In the genomic region with DNA sequence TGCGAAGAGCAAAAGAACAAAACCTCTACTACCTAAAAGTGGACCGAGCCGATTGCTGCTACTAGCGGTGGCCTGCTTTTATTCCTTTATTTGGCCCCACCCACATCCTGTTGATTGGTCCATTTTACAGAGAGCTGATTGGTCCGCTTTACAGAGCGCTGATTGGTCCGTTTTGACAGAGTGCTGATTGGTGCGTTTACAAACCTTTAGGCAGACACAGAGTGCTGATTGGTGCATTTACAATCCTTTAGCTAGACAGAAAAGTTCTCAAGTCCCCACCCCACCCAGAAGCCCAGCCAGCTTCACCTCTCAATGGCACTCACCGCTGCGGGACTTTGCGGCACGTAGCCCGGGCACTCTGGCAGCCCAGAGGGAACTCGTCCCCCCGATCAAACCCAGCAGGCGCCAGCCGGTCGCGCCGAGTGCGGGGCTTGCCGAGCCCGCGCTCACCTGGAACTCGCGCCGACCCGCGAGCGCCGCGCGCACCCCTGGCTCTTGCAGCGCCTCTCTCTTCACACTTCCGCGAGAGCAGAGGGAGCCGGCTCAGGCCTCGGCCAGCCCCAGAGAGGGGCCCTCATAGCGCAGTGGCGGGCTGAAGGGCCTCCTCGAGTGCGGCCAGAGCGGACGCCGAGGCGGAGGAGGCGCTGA, we compare ENCODE assay signal across 7 cellular contexts. TPM values are rescaled to one million over a fixed set of nuclear protein-coding genes. Genes with fewer than 3 reads are reported as not detected.
DNase-seq lines count a peak whose midpoint lies in the region; ATAC-seq and TF ChIP-seq lines count a peak whose summit lies in the region.

No MANE protein-coding gene starts in this region.

- POLR2A ChIA-PET in CD4-positive, alpha-beta T cell (lab: Charles Lee) = no interaction called here
- POLR2A ChIA-PET in OCI-LY7 (lab: Charles Lee) = interaction anchor here (0.6 to 1.6 kb wide), 3 partner anchors 9 to 175 kb away, joined by 3 to 5 read pairs (median 5); no protein-coding TSS in a partner anchor

- no peak overlapping the region for H3K4me2 ChIP-seq in OCI-LY7 (ENCODE audit: low read length)

- peaks cover 35% of the 10 kb centered on the region for H3K27me3 Mint-ChIP-seq in CD4-positive, alpha-beta T cell

- no peak overlapping the region for H3K4me3 ChIP-seq in OCI-LY7 (ENCODE audit: low read depth, low read length, poor library complexity, severe bottlenecking)

- no peak for TF ChIP-seq CTCF in CD4-positive, alpha-beta T cell (IDR thresholded peaks at IDR 0.05)
- no peak for TF ChIP-seq CTCF in OCI-LY7 (conservative IDR thresholded peaks at IDR 0.05; ENCODE audit: low read length)

- no peaks in the 10 kb centered on the region for H4K20me1 ChIP-seq in OCI-LY7 (ENCODE audit: insufficient read depth, low read length)

- peak; percentile 54 for ATAC-seq in GM21381 (IDR thresholded peaks at IDR 0.05; ENCODE audit: unreplicated experiment)
- ATAC-seq in CD4-positive, alpha-beta T cell (ENCODE audit: poor library complexity) = no peak
- no peak for ATAC-seq in HG03520 (IDR thresholded peaks at IDR 0.05; ENCODE audit: unreplicated experiment)

- no peaks in the 10 kb centered on the region for H3K36me3 Mint-ChIP-seq in CD4-positive, alpha-beta T cell (ENCODE audit: low read depth)

- no peaks in the 10 kb centered on the region for H3K4me1 Mint-ChIP-seq in CD4-positive, alpha-beta T cell (ENCODE audit: low read depth)

- H3K27ac ChIP-seq in CD4-positive, alpha-beta T cell (ENCODE audit: low read depth, low read length) = no peak overlapping the region
- no peak overlapping the region for H3K27ac ChIP-seq in OCI-LY7 (ENCODE audit: low read depth, low read length, poor library complexity, severe bottlenecking)

- H3K4me1 ChIP-seq in OCI-LY7 (ENCODE audit: insufficient read depth, low read length, poor library complexity, severe bottlenecking) = peaks cover 5% of the 10 kb centered on the region

- no TSS peak for BruUV-seq in OCI-LY7 (replicated peaks; lab: Mats Ljungman, UMichigan)

- no peak overlapping the region for H3K27ac Mint-ChIP-seq in CD4-positive, alpha-beta T cell

- H3K9me3 Mint-ChIP-seq in CD4-positive, alpha-beta T cell = no peaks in the 10 kb centered on the region

- H3K9me3 ChIP-seq in CD4-positive, alpha-beta T cell (ENCODE audit: control insufficient read depth, low read length) = no peaks in the 10 kb centered on the region
- H3K9me3 ChIP-seq in OCI-LY7 (ENCODE audit: low read length) = peaks cover 7% of the 10 kb centered on the region; the same call in 1 of the 2 replicates

- intact Hi-C loops in CD4-positive, alpha-beta T cell (cut with DNase I, micrococcal nuclease) = no loop called here
- intact Hi-C loops in OCI-LY7 (cut with micrococcal nuclease; ENCODE audit: unreplicated experiment) = loop anchor here (10.0 kb wide), 1 partner anchor 736 kb away; a partner anchor contains a TSS

- H3K79me2 ChIP-seq in OCI-LY7 (ENCODE audit: insufficient read depth, low read depth, low read length) = no peaks in the 10 kb centered on the region

- H3K9me2 ChIP-seq in OCI-LY7 (ENCODE audit: insufficient read depth, low read length) = no peaks in the 10 kb centered on the region

- CTCF ChIA-PET in CD4-positive, alpha-beta T cell (lab: Charles Lee) = no interaction called here
- CTCF ChIA-PET in OCI-LY7 (lab: Charles Lee; ENCODE audit: unreplicated experiment) = no interaction called here

- no peak for TF ChIP-seq POLR2A in erythroblast (IDR thresholded peaks at IDR 0.05; ENCODE audit: low read length)

- no peak overlapping the region for H2AFZ ChIP-seq in OCI-LY7 (ENCODE audit: low read length)

- peaks cover 8% of the 10 kb centered on the region for H3K27me3 ChIP-seq in CD4-positive, alpha-beta T cell (ENCODE audit: control insufficient read depth, insufficient read depth, low read length)

- DNase-seq in NCI-H69 (lab: John Stamatoyannopoulos, UW) (peak; percentile 98), erythroblast (lab: John Stamatoyannopoulos, UW) (peak; percentile 48 to 62), retina (peak; percentile 58), OCI-LY7 (ENCODE audit: low spot score) (no peak)
- DNase-seq in CD4-positive, alpha-beta T cell = no peak

- no peaks in the 10 kb centered on the region for H3K36me3 ChIP-seq in OCI-LY7 (ENCODE audit: insufficient read depth, low read length)

- H3K4me3 Mint-ChIP-seq in CD4-positive, alpha-beta T cell = no peak overlapping the region

RNA-seq across cellular contexts. Expression of a gene that starts 8.7 kb away (rescaled TPM):
- under 1 TPM; 0.25 to 0.34 TPM for total RNA-seq in CD4-positive, alpha-beta T cell
- 19.3 and 21.8 TPM in 2 replicates for total RNA-seq in OCI-LY7 (2014; rRNA removed; shearing (Covaris generic))
- total RNA-seq in OCI-LY7 (2022) = 14.9 and 16.8 TPM in 2 replicates

Comparison
In these comparisons a context has a peak if more than half of its experiments do, and no peak if none do; other contexts are left out.
1. DNase-seq: peak in NCI-H69 (single experiment), erythroblast (2 of 2) and retina (single experiment); none in CD4-positive, alpha-beta T cell (0 of 10) and OCI-LY7 (single experiment).
2. RNA of a gene that starts 8.7 kb away (total RNA-seq): 14.9 to 21.8 TPM in OCI-LY7; 0.25 to 0.34 TPM in CD4-positive, alpha-beta T cell; every median in the first group is over 10 times any median in the second.